In the genomic region with DNA sequence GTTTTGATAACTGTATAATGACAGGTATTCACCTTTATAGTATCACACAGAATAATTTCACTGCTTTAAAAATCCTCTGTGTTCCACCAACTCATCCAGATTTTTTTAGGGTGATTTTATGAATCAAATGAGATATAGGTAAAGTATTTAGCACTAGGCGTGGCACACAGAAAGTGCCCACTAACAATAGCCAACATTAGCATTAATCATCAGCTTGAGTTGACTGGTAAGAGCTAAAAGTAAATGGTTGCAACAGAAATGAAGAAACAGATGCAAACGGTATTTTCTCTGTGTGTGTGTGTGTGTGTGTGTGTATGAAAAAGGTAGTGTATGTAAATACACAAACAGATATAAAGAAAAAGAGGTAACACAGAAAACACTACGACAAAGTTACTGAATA, we compare ENCODE assay signal across 14 cellular contexts.
DNase-seq lines count a peak whose midpoint lies in the region; ATAC-seq, FAIRE-seq and TF ChIP-seq lines count a peak whose summit lies in the region.
"Had no signal": no experiment of that assay in that cellular context is flagged by ENCODE, and none has a peak within 500 bp of the region (broad histone marks: within the 10 kb centered on the region; RNA-seq: fewer than 3 reads in every experiment).

No MANE protein-coding gene starts in this region.

- H3K4me2 ChIP-seq in mammary epithelial cell (ENCODE audit: insufficient read depth, low read depth, low read length): no peak overlapping the region
- no peak overlapping the region for H3K4me2 ChIP-seq in keratinocyte (ENCODE audit: control insufficient read depth, extremely low read depth, insufficient read depth, low read depth, low read length)

- no peaks in the 10 kb centered on the region for H3K4me1 ChIP-seq in mammary epithelial cell (ENCODE audit: insufficient read depth, low read length)
- H3K4me1 ChIP-seq in keratinocyte (ENCODE audit: control insufficient read depth, extremely low read depth, insufficient read depth, low read length): no peaks in the 10 kb centered on the region
- H3K4me1 ChIP-seq in mucosa of descending colon (ENCODE audit: low read depth): no peaks in the 10 kb centered on the region

- no peaks in the 10 kb centered on the region for H3K9me1 ChIP-seq in keratinocyte (ENCODE audit: control insufficient read depth, extremely low read depth, insufficient read depth, low read length)

- CTCF ChIA-PET in mammary epithelial cell (lab: Charles Lee; ENCODE audit: low non-redundant PET): no interaction called here

- BruUV-seq in mammary epithelial cell (replicated peaks; lab: Mats Ljungman, UMichigan): no TSS peak

- no peak for TF ChIP-seq POLR2A in H54 (IDR thresholded peaks at IDR 0.05; ENCODE audit: low read depth, low read length)

- H3K4me3 ChIP-seq in mammary epithelial cell (replicated peaks in 1 of 3; ENCODE audit: insufficient read depth in 1 of 3, low read depth in 2 of 3, low read length in 3 of 3) (no peak overlapping the region), keratinocyte (ENCODE audit: control insufficient read depth in 2 of 3, extremely low read depth in 1 of 3, insufficient read depth in 2 of 3, low read depth in 1 of 3, low read length in 3 of 3) (no peak overlapping the region), mucosa of descending colon (no peak overlapping the region)

- dilution Hi-C loops in mammary epithelial cell (cut with HindIII; ENCODE audit: low sequenced_read_pairs) (no loop called here), keratinocyte (cut with MboI; ENCODE audit: extremely low pct_ligation_motif_present, low sequenced_read_pairs) (no loop called here)

- H4K20me1 ChIP-seq in mammary epithelial cell (ENCODE audit: insufficient read depth, low read length): no peaks in the 10 kb centered on the region
- H4K20me1 ChIP-seq in keratinocyte (ENCODE audit: control insufficient read depth, extremely low read depth, insufficient read depth, low read length): no peaks in the 10 kb centered on the region

- H3K9ac ChIP-seq in mammary epithelial cell (ENCODE audit: insufficient read depth, low read length) (no peak overlapping the region), keratinocyte (ENCODE audit: control insufficient read depth, extremely low read depth, insufficient read depth, low read length) (no peak overlapping the region)

- no peak overlapping the region for H3K27ac ChIP-seq in mammary epithelial cell (ENCODE audit: insufficient read depth, low read depth, low read length)
- no peak overlapping the region for H3K27ac ChIP-seq in keratinocyte (ENCODE audit: control insufficient read depth, insufficient read depth, low read length)

- 39% methylated on average over 3 of the region's 3 CpGs for WGBS in mammary epithelial cell (ENCODE audit: low coverage, missing lambda C conversion rate)

- FAIRE-seq in H54 (lab: Jason Lieb, UNC) (peak; percentile 75), keratinocyte (lab: Jason Lieb, UNC) (no peak)
- FAIRE-seq: A204.1 had no signal

- no peaks in the 10 kb centered on the region for H3K36me3 ChIP-seq in mammary epithelial cell (ENCODE audit: insufficient read depth, low read length)
- H3K36me3 ChIP-seq in keratinocyte (ENCODE audit: control insufficient read depth in 2 of 2, extremely low read depth in 1 of 2, insufficient read depth in 2 of 2, low read length in 2 of 2): no peaks in the 10 kb centered on the region
- H3K36me3 ChIP-seq in mucosa of descending colon (ENCODE audit: low read depth): no peaks in the 10 kb centered on the region

- H3K9me3 ChIP-seq in mammary epithelial cell (replicated peaks; ENCODE audit: insufficient read depth, low read length) (no peaks in the 10 kb centered on the region), keratinocyte (ENCODE audit: control insufficient read depth, low read depth, low read length) (no peaks in the 10 kb centered on the region), mucosa of descending colon (no peaks in the 10 kb centered on the region)

- no peak for TF ChIP-seq CTCF in mammary epithelial cell (conservative IDR thresholded peaks at IDR 0.05 in 1 of 2, IDR thresholded peaks at IDR 0.05 in 1 of 2; ENCODE audit: extremely low read depth in 1 of 2, insufficient read depth in 1 of 2, low read depth in 1 of 2, low read length in 2 of 2)
- no peak for TF ChIP-seq CTCF in keratinocyte (optimal IDR thresholded peaks at IDR 0.05 in 1 of 3, IDR thresholded peaks at IDR 0.05 in 1 of 3, conservative IDR thresholded peaks at IDR 0.05 in 1 of 3; ENCODE audit: extremely low read depth in 1 of 3, insufficient read depth in 2 of 3, low read length in 3 of 3)
- TF ChIP-seq CTCF in mucosa of descending colon (IDR thresholded peaks at IDR 0.05): no peak

- DNase-seq in ELR (ENCODE audit: low read depth) (peak; percentile 19), H54 (ENCODE audit: insufficient read length, low spot score) (no peak), mammary epithelial cell (peak; percentile 58), keratinocyte (ENCODE audit: low read depth, low spot score) (peak; percentile 48), mucosa of descending colon (no peak), cerebellar cortex (ENCODE audit: low spot score) (no peak)
- DNase-seq: C1 segment of cervical spinal cord; CD4-positive, alpha-beta T cell; DMS79 treated with DMSO at 0.1 percent for 48 hours; EL; GDM1; H7 had no signal

- ATAC-seq in mucosa of descending colon: no peak
- ATAC-seq in GM18511 (IDR thresholded peaks at IDR 0.05; ENCODE audit: unreplicated experiment): no peak

- in situ Hi-C loops in mammary epithelial cell (cut with MboI; ENCODE audit: low sequenced_read_pairs in 2 of 2): no loop called here

- no peak overlapping the region for H2AFZ ChIP-seq in mammary epithelial cell (ENCODE audit: low read depth, low read length)
- no peak overlapping the region for H2AFZ ChIP-seq in keratinocyte (ENCODE audit: control insufficient read depth, low read length)

- intact Hi-C loops in mammary epithelial cell (cut with micrococcal nuclease): no loop called here
- intact Hi-C loops in mucosa of descending colon (cut with DNase I, micrococcal nuclease): no loop called here

- H3K27me3 ChIP-seq in mammary epithelial cell (ENCODE audit: insufficient read depth, low read length): no peaks in the 10 kb centered on the region
- no peaks in the 10 kb centered on the region for H3K27me3 ChIP-seq in keratinocyte (ENCODE audit: control insufficient read depth, extremely low read depth, insufficient read depth, low read length)

- H3K79me2 ChIP-seq in mammary epithelial cell (ENCODE audit: insufficient read depth, low read length) (no peaks in the 10 kb centered on the region), keratinocyte (ENCODE audit: control insufficient read depth, insufficient read depth, low read length) (no peaks in the 10 kb centered on the region)

Comparison
In these comparisons a context has a peak if more than half of its experiments do, and no peak if none do; other contexts are left out.
1. DNase-seq: peak in ELR (single experiment), mammary epithelial cell (single experiment) and keratinocyte (single experiment); none in H54 (single experiment), mucosa of descending colon (0 of 3) and cerebellar cortex (single experiment).